ENCODE assay signal across 12 cellular contexts in genomic region chr4:147793569-147793968, GRCh38.
DNase-seq lines count a peak whose midpoint lies in the region; ATAC-seq, FAIRE-seq and TF ChIP-seq lines count a peak whose summit lies in the region.
"Had no signal": no experiment of that assay in that cellular context is flagged by ENCODE, and none has a peak within 500 bp of the region (broad histone marks: within the 10 kb centered on the region; RNA-seq: fewer than 3 reads in every experiment).

No MANE protein-coding gene starts in this region.

- POLR2A ChIA-PET in HepG2 (lab: Yijun Ruan, JAX): no interaction called here

- no peak for DNase-seq in Right ventricle myocardium superior
- DNase-seq in cardiac septum (ENCODE audit: low spot score): no peak
- peak; percentile 73 for DNase-seq in amniotic epithelial cell (ENCODE audit: low read depth)
- DNase-seq in HepG2 (ENCODE audit: low spot score): no peak
- DNase-seq: activated CD4-positive, CD25-positive, alpha-beta regulatory T cell treated with anti-CD3 and anti-CD28 coated beads, Interleukin-2, amount 50 U/mL, for 72 hours; GOT3; NCI-H2107; Peyer's patch had no signal

- no peak overlapping the region for H3K9ac ChIP-seq in HepG2 (ENCODE audit: insufficient read depth, low read depth, low read length)

- peak overlapping the region; percentile 37 for H3K4me2 ChIP-seq in HepG2 (ENCODE audit: low read depth, low read length)

- CTCF ChIA-PET in HepG2 (lab: Yijun Ruan, JAX; ENCODE audit: low intra/inter-chr PET ratio, low total read pairs): no interaction called here

- no peaks in the 10 kb centered on the region for H3K36me3 ChIP-seq in HepG2 (replicated peaks in 1 of 2; ENCODE audit: control insufficient read depth in 1 of 2, insufficient read depth in 2 of 2, low read length in 2 of 2)
- H3K36me3 ChIP-seq: Peyer's patch had no signal

- 13% methylated on average over 5 of the region's 5 CpGs for WGBS in HepG2 (ENCODE audit: low lambda C conversion rate)

- intact Hi-C loops in Right ventricle myocardium superior (cut with DNase I): no loop called here
- intact Hi-C loops in cardiac septum (cut with DNase I): no loop called here
- intact Hi-C loops in HepG2 (cut with micrococcal nuclease; ENCODE audit: unreplicated experiment): no loop called here

- peaks cover 21% of the 10 kb centered on the region for H3K4me1 ChIP-seq in HepG2 (ENCODE audit: insufficient read depth, low read length)

- no peaks in the 10 kb centered on the region for H3K27me3 ChIP-seq in HepG2 (ENCODE audit: control insufficient read depth in 1 of 2, insufficient read depth in 2 of 2, low read length in 2 of 2)
- H3K27me3 ChIP-seq: Peyer's patch had no signal

- no peak overlapping the region for H3K4me3 ChIP-seq in HepG2 (replicated peaks in 1 of 3; ENCODE audit: insufficient read depth in 1 of 3, low read depth in 2 of 3, low read length in 3 of 3)
- H3K4me3 ChIP-seq: Peyer's patch had no signal

- no peak for FAIRE-seq in HepG2 (lab: Jason Lieb, UNC)

- H4K20me1 ChIP-seq in HepG2 (ENCODE audit: insufficient read depth, low read length): no peaks in the 10 kb centered on the region

- TF ChIP-seq POLR2A in HepG2 (IDR thresholded peaks at IDR 0.05; ENCODE audit: insufficient read depth in 1 of 2, low read depth in 2 of 2, low read length in 2 of 2): no peak

- H3K79me2 ChIP-seq in HepG2 (ENCODE audit: insufficient read depth, low read length): no peaks in the 10 kb centered on the region

- H2AFZ ChIP-seq in HepG2 (ENCODE audit: low read length): peak overlapping the region; percentile 15

- TF ChIP-seq CTCF in HepG2 (CRISPR knock-in tag; IDR thresholded peaks at IDR 0.05): no peak

- no peaks in the 10 kb centered on the region for H3K9me3 ChIP-seq in HepG2 (ENCODE audit: low read length)
- H3K9me3 ChIP-seq: Peyer's patch had no signal

- BruUV-seq in HepG2 (replicated peaks; lab: Mats Ljungman, UMichigan): no TSS peak

- ATAC-seq in Right ventricle myocardium superior (ENCODE audit: poor library complexity) (peak; percentile 21), HepG2 (peak; percentile 46; the same call in 2 of the 3 replicates), GM18867 (IDR thresholded peaks at IDR 0.05; ENCODE audit: unreplicated experiment) (no peak), GM19455 (IDR thresholded peaks at IDR 0.05; ENCODE audit: unreplicated experiment) (no peak), HG03139 (IDR thresholded peaks at IDR 0.05; ENCODE audit: unreplicated experiment) (no peak), SK-N-SH treated with all-trans-retinoic acid at 6 μM for 48 hours (no peak)

- H3K27ac ChIP-seq in HepG2 (ENCODE audit: extremely low read length, insufficient read depth, low read length): no peak overlapping the region

- TF ChIP-seq EP300 in HepG2 (IDR thresholded peaks at IDR 0.05; ENCODE audit: low read depth in 2 of 2, low read length in 2 of 2) (no peak), HepG2 (CRISPR knock-in tag; IDR thresholded peaks at IDR 0.05; ENCODE audit: borderline replicate concordance) (no peak)

- no peak for TF ChIP-seq RAD21 in HepG2 (CRISPR knock-in tag; IDR thresholded peaks at IDR 0.05)

- in situ Hi-C loops in HepG2 (cut with HindIII; ENCODE audit: extremely low pct_ligation_motif_present, low pct_unique_long_range_greater_than_20kb): no loop called here

TF ChIP-seq in HepG2, 621 proteins besides CTCF, POLR2A, EP300 and RAD21:
- no peak for TF ChIP-seq ZBED4 (CRISPR knock-in tag; IDR thresholded peaks at IDR 0.05; ENCODE audit: borderline replicate concordance)
- no peak for TF ChIP-seq BCL3 (CRISPR knock-in tag; IDR thresholded peaks at IDR 0.05)
- TF ChIP-seq MAFF (IDR thresholded peaks at IDR 0.05; ENCODE audit: low read depth, low read length): no peak
- TF ChIP-seq ATF1 (CRISPR knock-in tag; IDR thresholded peaks at IDR 0.05): no peak
- no peak for TF ChIP-seq SETDB1 (CRISPR knock-in tag; IDR thresholded peaks at IDR 0.05; ENCODE audit: borderline replicate concordance)

TF ChIP-seq in SK-N-SH treated with all-trans-retinoic acid at 6 μM for 48 hours, 23 proteins besides CTCF, POLR2A, EP300 and RAD21:
- no peak for TF ChIP-seq RARB (CRISPR knock-in tag; IDR thresholded peaks at IDR 0.05)
- TF ChIP-seq SNAI2 (CRISPR knock-in tag; IDR thresholded peaks at IDR 0.05): no peak
- TF ChIP-seq ESRRG (CRISPR knock-in tag; IDR thresholded peaks at IDR 0.05): no peak

Comparison
In these comparisons a context has a peak if more than half of its experiments do, and no peak if none do; other contexts are left out.
1. ATAC-seq: peak in Right ventricle myocardium superior (single experiment) and HepG2 (single experiment); none in GM18867 (single experiment), GM19455 (single experiment), HG03139 (single experiment) and SK-N-SH treated with all-trans-retinoic acid at 6 μM for 48 hours (single experiment).